8 cellular contexts compared by ENCODE assay signal in genomic region chr17:40068917-40069750, GRCh38. TPM values are rescaled to one million over a fixed set of nuclear protein-coding genes. Genes with fewer than 3 reads are reported as not detected.
DNase-seq lines count a peak whose midpoint lies in the region; ATAC-seq, FAIRE-seq and TF ChIP-seq lines count a peak whose summit lies in the region.

No MANE protein-coding gene starts in this region.

- no peaks in the 10 kb centered on the region for H3K79me2 ChIP-seq in H1 (ENCODE audit: control insufficient read depth in 1 of 2, insufficient read depth in 2 of 2, low read length in 2 of 2)

- no peak overlapping the region for H2BK120ac ChIP-seq in H1 (replicated peaks; ENCODE audit: low read depth, low read length)

- peak overlapping the region; percentile 90 for H4K91ac ChIP-seq in H1 (replicated peaks; ENCODE audit: insufficient read length, low read length)

- WGBS in H1 (ENCODE audit: extremely low coverage in 1 of 2, insufficient coverage in 1 of 2, insufficient read length in 1 of 2, insufficient replicate concordance in 2 of 2, low coverage in 1 of 2, low lambda C conversion rate in 2 of 2, missing lambda C conversion rate in 1 of 2), 2 experiments: 57% methylated on average over 8 of the region's 14 CpGs; no CpG with 5 or more reads in 1 of the 2 experiments

- H2BK20ac ChIP-seq in H1 (ENCODE audit: low read length): peak overlapping the region; percentile 99

- H3K27me3 ChIP-seq in H1 (replicated peaks in 1 of 4; ENCODE audit: control insufficient read depth in 3 of 4, extremely low read depth in 1 of 4, insufficient read depth in 3 of 4, low read length in 3 of 4) (peaks cover 0 to 7% (median 5%) of the 10 kb centered on the region in 4 experiments; a peak in 6 of 7 replicates), mucosa of rectum (ENCODE audit: control insufficient read depth in 2 of 2, insufficient read depth in 2 of 2, low read length in 2 of 2) (no peaks in the 10 kb centered on the region)

- H3K23ac ChIP-seq in H1 (ENCODE audit: insufficient read length): no peak overlapping the region

- peak overlapping the region; percentile 96 for H2BK12ac ChIP-seq in H1 (ENCODE audit: low read depth, low read length)

- no peak for TF ChIP-seq CTCF in H1 (IDR thresholded peaks at IDR 0.05; ENCODE audit: control extremely low read depth in 1 of 3, insufficient read depth in 1 of 3, low read depth in 1 of 3, low read length in 3 of 3)

- POLR2A ChIA-PET in H1 (lab: Charles Lee; ENCODE audit: partially characterized antibody): interaction anchor here (0.5 to 2.7 kb wide), 11 partner anchors 11 to 506 kb away, joined by 3 to 11 read pairs (median 4); partner anchors contain the start of genes MED24 and NR1D1

- H2BK5ac ChIP-seq in H1 (ENCODE audit: low read depth, low read length): peak overlapping the region; percentile 73; the same call in 1 of the 2 replicates

- H3K18ac ChIP-seq in H1 (ENCODE audit: extremely low read depth, low read length): peak overlapping the region; percentile 55

- H3K4me3 ChIP-seq in H1 (ENCODE audit: extremely low read depth in 1 of 4, insufficient read depth in 2 of 4, low read depth in 3 of 4, low read length in 4 of 4) (peak overlapping the region in 2 of 4 experiments; percentile 2 to 39; a peak in 2 of 8 replicates), mucosa of rectum (ENCODE audit: low read length in 2 of 2) (peak overlapping the region; percentile 48 to 62)

- peak overlapping the region; percentile 34 for H3K4ac ChIP-seq in H1 (replicated peaks; ENCODE audit: insufficient read length, low read depth, low read length)

- peak overlapping the region; percentile 61 to 75 for H3K4me2 ChIP-seq in H1 (ENCODE audit: insufficient read depth in 1 of 2, low read depth in 2 of 2, low read length in 2 of 2)

- peak overlapping the region; percentile 41 for H4K5ac ChIP-seq in H1 (ENCODE audit: insufficient read length, low read depth, low read length)

- TF ChIP-seq RAD21 in H1 (IDR thresholded peaks at IDR 0.05 in 1 of 2, conservative IDR thresholded peaks at IDR 0.05 in 1 of 2; ENCODE audit: low read depth in 2 of 2, low read length in 2 of 2): no peak

- no peak overlapping the region for H3K9ac ChIP-seq in H1 (replicated peaks in 1 of 4; ENCODE audit: extremely low read depth in 1 of 4, low read depth in 3 of 4, low read length in 3 of 4)
- peak overlapping the region; percentile 66 to 71 for H3K9ac ChIP-seq in mucosa of rectum (ENCODE audit: low read depth in 1 of 2, low read length in 2 of 2)

- peak overlapping the region; percentile 83 for H2AK5ac ChIP-seq in H1 (ENCODE audit: low read depth, low read length)

- TF ChIP-seq POLR2A in H1 (IDR thresholded peaks at IDR 0.05; ENCODE audit: control extremely low read depth in 1 of 2, low read depth in 2 of 2, low read length in 2 of 2): no peak

- peaks cover 10% of the 10 kb centered on the region; the same call in 1 of the 2 replicates for H3K79me1 ChIP-seq in H1 (ENCODE audit: low read depth, low read length)

- H4K20me1 ChIP-seq in H1 (replicated peaks in 1 of 2; ENCODE audit: control insufficient read depth in 1 of 2, insufficient read depth in 2 of 2, low read length in 2 of 2): peaks cover 0 to 6% of the 10 kb centered on the region in 2 experiments

- no peak overlapping the region for H3K14ac ChIP-seq in H1 (ENCODE audit: insufficient read length)

- H3K56ac ChIP-seq in H1 (replicated peaks; ENCODE audit: insufficient read length, low read depth, low read length): no peak overlapping the region

- H3K23me2 ChIP-seq in H1 (ENCODE audit: low read depth, low read length): peaks cover 4% of the 10 kb centered on the region

- no peak overlapping the region for H2AFZ ChIP-seq in H1 (ENCODE audit: low read length)

- H3K4me1 ChIP-seq in H1 (replicated peaks in 1 of 4; ENCODE audit: control insufficient read depth in 3 of 4, insufficient read depth in 4 of 4, low read length in 3 of 4): peaks cover 32 to 60% (median 50%) of the 10 kb centered on the region in 4 experiments
- H3K4me1 ChIP-seq in mucosa of rectum (ENCODE audit: control insufficient read depth in 2 of 2, insufficient read depth in 2 of 2, low read length in 2 of 2): peaks cover 80 to 85% of the 10 kb centered on the region in 2 donors

- CTCF ChIA-PET in H1 (lab: Charles Lee; ENCODE audit: partially characterized antibody): interaction anchor here (0.7 to 38.4 kb wide), 13 partner anchors 8 to 226 kb away, joined by 3 to 876 read pairs (median 4); partner anchors contain the start of genes MED24 and THRA

- no peaks in the 10 kb centered on the region for H3K9me3 ChIP-seq in H1 (ENCODE audit: insufficient read depth in 2 of 2, low read depth in 1 of 2, low read length in 1 of 2)
- H3K9me3 ChIP-seq in mucosa of rectum (ENCODE audit: control insufficient read depth in 2 of 2, low read length in 2 of 2): no peaks in the 10 kb centered on the region

- no peak for TF ChIP-seq EP300 in H1 (IDR thresholded peaks at IDR 0.05; ENCODE audit: borderline replicate concordance in 1 of 2, low read depth in 2 of 2, low read length in 2 of 2)

- FAIRE-seq in H1 (lab: Jason Lieb, UNC): no peak

- H3K36me3 ChIP-seq in H1 (ENCODE audit: control insufficient read depth in 2 of 4, insufficient read depth in 4 of 4, low read length in 3 of 4) (no peaks in the 10 kb centered on the region), mucosa of rectum (ENCODE audit: control insufficient read depth in 2 of 2, insufficient read depth in 2 of 2, low read length in 2 of 2) (no peaks in the 10 kb centered on the region)

- peak overlapping the region; percentile 90 for H2BK15ac ChIP-seq in H1 (ENCODE audit: low read length)

- 0 out of 2 replicates have a peak overlapping the region, but pooled peaks have one; percentile 36 for H4K8ac ChIP-seq in H1 (ENCODE audit: extremely low read depth, insufficient read depth, low read length)

- H3K27ac ChIP-seq in H1 (ENCODE audit: low read depth, low read length): no peak overlapping the region
- peak overlapping the region; percentile 96 to 98 for H3K27ac ChIP-seq in mucosa of rectum (ENCODE audit: low read depth in 2 of 2, low read length in 2 of 2)

- ATAC-seq in GM18520 (IDR thresholded peaks at IDR 0.05; ENCODE audit: unreplicated experiment): no peak

- peak; percentile 50 for DNase-seq in NK-92 treated with Interleukin-12 subunit alpha and Interleukin-12 subunit beta, amount 100 ng/mL, for 24 hours (lab: John Stamatoyannopoulos, UW)
- DNase-seq in NK-92 (lab: John Stamatoyannopoulos, UW; ENCODE audit: unreplicated experiment) (no peak), NOMO-1 treated with DMSO at 0.1 percent for 48 hours (lab: John Stamatoyannopoulos, UW; ENCODE audit: unreplicated experiment) (peak; percentile 28), H1 (ENCODE audit: low read depth in 1 of 2, low spot score in 2 of 2) (peak in 1 of 2 experiments; percentile 65)
- peak; percentile 62 for DNase-seq in activated CD8-positive, alpha-beta memory T cell treated with anti-CD3 and anti-CD28 coated beads, Interleukin-2, amount 50 U/mL, for 1 hour (ENCODE audit: extremely low read depth)
- DNase-seq in stimulated activated CD8-positive, alpha-beta memory T cell treated with anti-CD3 and anti-CD28 coated beads, Interleukin-4, amount 100 ng/mL, for 1 hour (ENCODE audit: low read depth in 2 of 2, low spot score in 1 of 2): peak; percentile 52 to 53

RNA-seq across cellular contexts. Expression of gene THRA, which starts 6.4 kb away (rescaled TPM):
- 10.2 and 11.8 TPM in 2 replicates for total RNA-seq in H1 (2021; fragmentation: NEBNext Ultra II Directional; extraction: Animal tissue kit (Norgen Biotek cat#: 25700))
- polyA plus RNA-seq in H1 (2011; rRNA removed): 6.4 and 8.2 TPM in 2 replicates
- polyA plus RNA-seq in H1 (2011; cell fraction: cytosol; rRNA removed): 7.4 TPM
- polyA plus RNA-seq in H1 (2011; cell fraction: nucleus; rRNA removed): 13.1 TPM
- 7.9 to 11.1 TPM (median 10.1 TPM) in 4 replicates for polyA plus RNA-seq in H1 (2012, experiment 1 of 2)
- 7.6 TPM for polyA plus RNA-seq in H1 (2012, experiment 2 of 2)
- 5.0 TPM for polyA plus RNA-seq in H1 (2013, experiment 1 of 2)
- 4.5 TPM for polyA plus RNA-seq in H1 (2013, experiment 2 of 2)
- 8.4 and 11.6 TPM in 2 replicates for polyA minus RNA-seq in H1 (2011; rRNA and poly(A)+ RNA removed)
- polyA minus RNA-seq in H1 (2011; cell fraction: cytosol; rRNA and poly(A)+ RNA removed): 6.2 TPM
- polyA minus RNA-seq in H1 (2011; cell fraction: nucleus; rRNA and poly(A)+ RNA removed): 4.3 TPM

RNA-seq across cellular contexts. Expression of gene MED24, which starts 14.9 kb away (rescaled TPM):
- total RNA-seq in H1 (2021; fragmentation: NEBNext Ultra II Directional; extraction: Animal tissue kit (Norgen Biotek cat#: 25700)): 81.7 and 90.6 TPM in 2 replicates
- 92.7 and 120 TPM in 2 replicates for polyA plus RNA-seq in H1 (2011; rRNA removed)
- polyA plus RNA-seq in H1 (2011; cell fraction: cytosol; rRNA removed): 91.0 TPM
- polyA plus RNA-seq in H1 (2011; cell fraction: nucleus; rRNA removed): 355 TPM
- polyA plus RNA-seq in H1 (2012, experiment 1 of 2): 73.6 to 99.4 TPM (median 93.5 TPM) in 4 replicates
- polyA plus RNA-seq in H1 (2012, experiment 2 of 2): 83.6 TPM
- polyA plus RNA-seq in H1 (2013, experiment 1 of 2): 42.8 TPM
- polyA plus RNA-seq in H1 (2013, experiment 2 of 2): 41.6 TPM
- polyA minus RNA-seq in H1 (2011; rRNA and poly(A)+ RNA removed): 126 and 205 TPM in 2 replicates
- 93.1 TPM for polyA minus RNA-seq in H1 (2011; cell fraction: cytosol; rRNA and poly(A)+ RNA removed)
- polyA minus RNA-seq in H1 (2011; cell fraction: nucleus; rRNA and poly(A)+ RNA removed): 141 TPM

RNA-seq across cellular contexts. Expression of gene NR1D1, which starts 31.3 kb away (rescaled TPM):
- 4.3 and 4.6 TPM in 2 replicates for total RNA-seq in H1 (2021; fragmentation: NEBNext Ultra II Directional; extraction: Animal tissue kit (Norgen Biotek cat#: 25700))
- 1.5 and 3.4 TPM in 2 replicates for polyA plus RNA-seq in H1 (2011; rRNA removed)
- polyA plus RNA-seq in H1 (2011; cell fraction: cytosol; rRNA removed): 0.79 TPM
- 4.7 TPM for polyA plus RNA-seq in H1 (2011; cell fraction: nucleus; rRNA removed)
- polyA plus RNA-seq in H1 (2012, experiment 1 of 2): 5.4 to 7.1 TPM (median 6.1 TPM) in 4 replicates
- polyA plus RNA-seq in H1 (2012, experiment 2 of 2): 6.5 TPM
- 3.1 TPM for polyA plus RNA-seq in H1 (2013, experiment 1 of 2)
- polyA plus RNA-seq in H1 (2013, experiment 2 of 2): 3.0 TPM
- polyA minus RNA-seq in H1 (2011; rRNA and poly(A)+ RNA removed): 1.4 and 2.9 TPM in 2 replicates
- polyA minus RNA-seq in H1 (2011; cell fraction: cytosol; rRNA and poly(A)+ RNA removed): 2.5 TPM
- polyA minus RNA-seq in H1 (2011; cell fraction: nucleus; rRNA and poly(A)+ RNA removed): 2.7 TPM

RNA-seq across cellular contexts. Expression of gene MSL1, which starts 52.6 kb away (rescaled TPM):
- total RNA-seq in H1 (2021; fragmentation: NEBNext Ultra II Directional; extraction: Animal tissue kit (Norgen Biotek cat#: 25700)): 66.5 and 69.2 TPM in 2 replicates
- polyA plus RNA-seq in H1 (2011; rRNA removed): 18.2 and 24.1 TPM in 2 replicates
- 39.2 TPM for polyA plus RNA-seq in H1 (2011; cell fraction: cytosol; rRNA removed)
- polyA plus RNA-seq in H1 (2011; cell fraction: nucleus; rRNA removed): 50.9 TPM
- 47.3 to 75.1 TPM (median 51.3 TPM) in 4 replicates for polyA plus RNA-seq in H1 (2012, experiment 1 of 2)
- 24.4 TPM for polyA plus RNA-seq in H1 (2012, experiment 2 of 2)
- polyA plus RNA-seq in H1 (2013, experiment 1 of 2): 59.8 TPM
- 53.4 TPM for polyA plus RNA-seq in H1 (2013, experiment 2 of 2)
- polyA minus RNA-seq in H1 (2011; rRNA and poly(A)+ RNA removed): 35.9 and 42.1 TPM in 2 replicates
- polyA minus RNA-seq in H1 (2011; cell fraction: cytosol; rRNA and poly(A)+ RNA removed): 35.1 TPM
- 36.6 TPM for polyA minus RNA-seq in H1 (2011; cell fraction: nucleus; rRNA and poly(A)+ RNA removed)

RNA-seq across cellular contexts. Expression of gene CSF3, which starts 53.9 kb away (rescaled TPM):
- not detected in 2 replicates for total RNA-seq in H1 (2021; fragmentation: NEBNext Ultra II Directional; extraction: Animal tissue kit (Norgen Biotek cat#: 25700))
- 0.03 TPM in 1 of 2 replicates, not detected in the other for polyA plus RNA-seq in H1 (2011; rRNA removed)
- 0.06 TPM for polyA plus RNA-seq in H1 (2011; cell fraction: cytosol; rRNA removed)
- polyA plus RNA-seq in H1 (2011; cell fraction: nucleus; rRNA removed): not detected
- polyA plus RNA-seq in H1 (2012, experiment 1 of 2): not detected in 4 replicates
- polyA plus RNA-seq in H1 (2012, experiment 2 of 2): not detected
- polyA plus RNA-seq in H1 (2013, experiment 1 of 2): not detected
- polyA plus RNA-seq in H1 (2013, experiment 2 of 2): not detected
- polyA minus RNA-seq in H1 (2011; rRNA and poly(A)+ RNA removed): not detected in 2 replicates
- not detected for polyA minus RNA-seq in H1 (2011; cell fraction: cytosol; rRNA and poly(A)+ RNA removed)
- not detected for polyA minus RNA-seq in H1 (2011; cell fraction: nucleus; rRNA and poly(A)+ RNA removed)

Comparison
In these comparisons a context has a peak if more than half of its experiments do, and no peak if none do; other contexts are left out.
1. H3K9ac ChIP-seq: peak in mucosa of rectum (2 of 2); none in H1 (0 of 4).